In genomic region chr1:107870691-107871090, GRCh38 we compare ENCODE assay signal across 18 cellular contexts.
DNase-seq lines count a peak whose midpoint lies in the region; ATAC-seq and TF ChIP-seq lines count a peak whose summit lies in the region.
"Had no signal": no experiment of that assay in that cellular context is flagged by ENCODE, and none has a peak within 500 bp of the region (broad histone marks: within the 10 kb centered on the region; RNA-seq: fewer than 3 reads in every experiment).

No MANE protein-coding gene starts in this region.

- TF ChIP-seq CTCF in choroid plexus epithelial cell (conservative IDR thresholded peaks at IDR 0.05; ENCODE audit: low read depth, low read length) = no peak
- no peak for TF ChIP-seq CTCF in WTC11 (IDR thresholded peaks at IDR 0.05)

- CTCF ChIA-PET in WTC11 (lab: Charles Lee) = interaction anchor here (0.6 kb wide), 1 partner anchor 39 kb away, joined by 3 read pairs; no protein-coding TSS in a partner anchor

- intact Hi-C loops in Right ventricle myocardium superior (cut with DNase I) = no loop called here
- intact Hi-C loops in cardiac septum (cut with DNase I) = no loop called here

- ATAC-seq in Right ventricle myocardium superior (ENCODE audit: poor library complexity) = peak; percentile 29
- ATAC-seq in WTC11 = no peak
- no peak for ATAC-seq in HG02973 (IDR thresholded peaks at IDR 0.05; ENCODE audit: unreplicated experiment)
- ATAC-seq: gastroesophageal sphincter had no signal

- no peak overlapping the region for H3K4me3 ChIP-seq in choroid plexus epithelial cell (ENCODE audit: low read depth, low read length)
- H3K4me3 ChIP-seq: adrenal gland, gastroesophageal sphincter, SJCRH30 had no signal

- H3K4me3 Mint-ChIP-seq in immature natural killer cell (peak overlapping the region; percentile 60 to 89 (median 74)), WTC11 (no peak overlapping the region)

- H3K27ac Mint-ChIP-seq in immature natural killer cell = peak overlapping the region; percentile 88 to 98 (median 94)
- no peak overlapping the region for H3K27ac Mint-ChIP-seq in WTC11

- DNase-seq in Right ventricle myocardium superior (no peak), cardiac septum (ENCODE audit: low spot score) (no peak), choroid plexus epithelial cell (ENCODE audit: low read depth) (peak; percentile 77), immature natural killer cell (no peak), WTC11 (ENCODE audit: low spot score) (no peak)
- DNase-seq in activated effector memory CD4-positive, alpha-beta T cell treated with anti-CD3 and anti-CD28 coated beads, Interleukin-2, amount 50 U/mL, for 16 hours = no peak
- no peak for DNase-seq in activated CD4-positive, alpha-beta T cell treated with anti-CD3 and anti-CD28 coated beads for 4 hours
- DNase-seq: activated T-cell treated with anti-CD3 and anti-CD28 coated beads, Interleukin-2, amount 50 U/mL, for 48 hours; cortex of kidney; HCEC 1CT; NCI-H1105; NK-92 treated with Interleukin-12 subunit alpha and Interleukin-12 subunit beta, amount 100 ng/mL, for 24 hours; SJCRH30; T1000 had no signal

- POLR2A ChIA-PET in WTC11 (lab: Charles Lee) = no interaction called here

- H3K27me3 Mint-ChIP-seq in immature natural killer cell (ENCODE audit: low read depth in 3 of 3) (peaks cover 0 to 5% (median 2%) of the 10 kb centered on the region in 3 donors), WTC11 (ENCODE audit: low read depth) (no peaks in the 10 kb centered on the region)
- H3K27me3 Mint-ChIP-seq: IgD-negative memory B cell had no signal

- peaks cover 94 to 100% of the 10 kb centered on the region in 2 donors for H3K4me1 Mint-ChIP-seq in immature natural killer cell
- peaks cover 40% of the 10 kb centered on the region for H3K4me1 Mint-ChIP-seq in WTC11

- no peaks in the 10 kb centered on the region for H3K9me3 Mint-ChIP-seq in immature natural killer cell
- H3K9me3 Mint-ChIP-seq in WTC11 = peaks cover 14% of the 10 kb centered on the region

- H3K36me3 Mint-ChIP-seq in immature natural killer cell (peaks cover 8 to 20% (median 9%) of the 10 kb centered on the region in 3 donors), WTC11 (peaks cover 15% of the 10 kb centered on the region)

TF ChIP-seq in WTC11, 78 proteins besides CTCF, POLR2A, EP300 and RAD21:
- no peak for TF ChIP-seq ELF4 (CRISPR knock-in tag; IDR thresholded peaks at IDR 0.05; ENCODE audit: low read depth)
- no peak for TF ChIP-seq ETV6 (CRISPR knock-in tag; IDR thresholded peaks at IDR 0.05)
- no peak for TF ChIP-seq TEAD4 (CRISPR knock-in tag; IDR thresholded peaks at IDR 0.05)
- no peak for TF ChIP-seq ZNF263 (CRISPR knock-in tag; IDR thresholded peaks at IDR 0.05; ENCODE audit: low read depth)
- no peak for TF ChIP-seq NR2C2 (CRISPR knock-in tag; IDR thresholded peaks at IDR 0.05)
- TF ChIP-seq MXD4 (CRISPR knock-in tag; IDR thresholded peaks at IDR 0.05; ENCODE audit: borderline replicate concordance) = no peak
- TF ChIP-seq CDX4 (CRISPR knock-in tag; IDR thresholded peaks at IDR 0.05; ENCODE audit: borderline replicate concordance) = no peak
- no peak for TF ChIP-seq ATF1 (CRISPR knock-in tag; IDR thresholded peaks at IDR 0.05)
- no peak for TF ChIP-seq GTF2I (CRISPR knock-in tag; conservative IDR thresholded peaks at IDR 0.05)
- no peak for TF ChIP-seq TEAD1 (CRISPR knock-in tag; IDR thresholded peaks at IDR 0.05)
- TF ChIP-seq ZNF317 (CRISPR knock-in tag; IDR thresholded peaks at IDR 0.05; ENCODE audit: borderline replicate concordance, low read depth) = no peak
- TF ChIP-seq ESRRA (CRISPR knock-in tag; IDR thresholded peaks at IDR 0.05; ENCODE audit: borderline replicate concordance) = no peak
- no peak for TF ChIP-seq NR3C1 (CRISPR knock-in tag; conservative IDR thresholded peaks at IDR 0.05; ENCODE audit: low read depth)
- no peak for TF ChIP-seq FOXJ3 (CRISPR knock-in tag; IDR thresholded peaks at IDR 0.05; ENCODE audit: borderline replicate concordance)
- no peak for TF ChIP-seq FOXP1 (CRISPR knock-in tag; IDR thresholded peaks at IDR 0.05; ENCODE audit: borderline replicate concordance)
- TF ChIP-seq ZNF671 (CRISPR knock-in tag; IDR thresholded peaks at IDR 0.05) = no peak
